9 cellular contexts compared by ENCODE assay signal in genomic region chr5:50968296-50969206, GRCh38.
A peak's percentile ranks its signal among the peaks of the same experiment; 100 is the strongest.
DNase-seq lines count a peak whose midpoint lies in the region; ATAC-seq lines count a peak whose summit lies in the region.
"Had no signal": no experiment of that assay in that cellular context is flagged by ENCODE, and none has a peak within 500 bp of the region (broad histone marks: within the 10 kb centered on the region; RNA-seq: fewer than 3 reads in every experiment).

No MANE protein-coding gene starts in this region.

- no peak overlapping the region for H3K9ac ChIP-seq in HUES64 (ENCODE audit: low read depth, low read length)

- H2AFZ ChIP-seq in ACC112 (ENCODE audit: low read length, unreplicated experiment) = peak overlapping the region; percentile 26

- H3K4me1 ChIP-seq in ACC112 (ENCODE audit: control insufficient read depth, insufficient read depth, low read length, unreplicated experiment) (peaks cover 4% of the 10 kb centered on the region), HUES64 (ENCODE audit: insufficient read depth, low read length) (peaks cover 40% of the 10 kb centered on the region)

- peaks cover 5% of the 10 kb centered on the region for H3K36me3 Mint-ChIP-seq in dendritic cell treated with granulocyte-macrophage colony-stimulating factor and Interleukin-4, amounts not matched to agents 40 ng/mL and 50 ng/mL, for 4 days (ENCODE audit: low read depth)
- peaks cover 8% of the 10 kb centered on the region for H3K36me3 Mint-ChIP-seq in natural killer cell treated with Interleukin-12 subunit alpha and Interleukin-12 subunit beta and Interleukin-15 and Interleukin-18, amount 100 ng/mL, for 72 hours

- H3K36me3 ChIP-seq in ACC112 (ENCODE audit: insufficient read depth, low read length) (no peaks in the 10 kb centered on the region), HUES64 (ENCODE audit: insufficient read depth, low read length) (no peaks in the 10 kb centered on the region)

- H3K27ac Mint-ChIP-seq in dendritic cell treated with granulocyte-macrophage colony-stimulating factor and Interleukin-4, amounts not matched to agents 40 ng/mL and 50 ng/mL, for 4 days = no peak overlapping the region
- no peak overlapping the region for H3K27ac Mint-ChIP-seq in natural killer cell treated with Interleukin-12 subunit alpha and Interleukin-12 subunit beta and Interleukin-15 and Interleukin-18, amount 100 ng/mL, for 72 hours

- H3K9me3 ChIP-seq in HUES64 (ENCODE audit: insufficient read depth, low read depth, low read length) = no peaks in the 10 kb centered on the region

- no peaks in the 10 kb centered on the region for H3K79me2 ChIP-seq in ACC112 (ENCODE audit: control insufficient read depth, insufficient read depth, low read length, unreplicated experiment)

- WGBS in HUES64 = 3% methylated on average over 26 of the region's 28 CpGs

- intact Hi-C loops in dendritic cell treated with granulocyte-macrophage colony-stimulating factor and Interleukin-4, amounts not matched to agents 40 ng/mL and 50 ng/mL, for 4 days (cut with micrococcal nuclease) = loop anchor here (10.0 kb wide), 1 partner anchor 1036 kb away; no protein-coding TSS in a partner anchor

- H3K4me3 ChIP-seq in ACC112 (ENCODE audit: low read depth, low read length) (peak overlapping the region; percentile 70), HUES64 (ENCODE audit: low read length) (peak overlapping the region; percentile 54)

- no peak for DNase-seq in natural killer cell treated with Interleukin-12 subunit alpha and Interleukin-12 subunit beta and Interleukin-15 and Interleukin-18, amount 100 ng/mL, for 72 hours (ENCODE audit: low spot score)
- DNase-seq in HT-29 (ENCODE audit: low spot score) = no peak
- DNase-seq in DMS153 (lab: John Stamatoyannopoulos, UW) = no peak
- no peak for DNase-seq in NCI-H446 treated with DMSO at 0.1 percent for 48 hours (lab: John Stamatoyannopoulos, UW)
- DNase-seq: NK-92 treated with Interleukin-12 subunit alpha and Interleukin-12 subunit beta, amount 100 ng/mL, for 24 hours had no signal

- H3K9me3 Mint-ChIP-seq in dendritic cell treated with granulocyte-macrophage colony-stimulating factor and Interleukin-4, amounts not matched to agents 40 ng/mL and 50 ng/mL, for 4 days = no peaks in the 10 kb centered on the region
- no peaks in the 10 kb centered on the region for H3K9me3 Mint-ChIP-seq in natural killer cell treated with Interleukin-12 subunit alpha and Interleukin-12 subunit beta and Interleukin-15 and Interleukin-18, amount 100 ng/mL, for 72 hours

- H3K27ac ChIP-seq in ACC112 (ENCODE audit: low read depth, low read length) (no peak overlapping the region), HUES64 (ENCODE audit: low read depth, low read length) (no peak overlapping the region)

- peak overlapping the region; percentile 88 for H3K4me3 Mint-ChIP-seq in dendritic cell treated with granulocyte-macrophage colony-stimulating factor and Interleukin-4, amounts not matched to agents 40 ng/mL and 50 ng/mL, for 4 days
- H3K4me3 Mint-ChIP-seq in natural killer cell treated with Interleukin-12 subunit alpha and Interleukin-12 subunit beta and Interleukin-15 and Interleukin-18, amount 100 ng/mL, for 72 hours = peak overlapping the region; percentile 47

- H3K27me3 ChIP-seq in ACC112 (ENCODE audit: insufficient read depth, low read length) = peaks cover 81% of the 10 kb centered on the region
- H3K27me3 ChIP-seq in HUES64 (ENCODE audit: insufficient read depth, low read length) = peaks cover 82% of the 10 kb centered on the region

- no peak for ATAC-seq in natural killer cell treated with Interleukin-12 subunit alpha and Interleukin-12 subunit beta and Interleukin-15 and Interleukin-18, amount 100 ng/mL, for 72 hours
- ATAC-seq in GM18868 (IDR thresholded peaks at IDR 0.05; ENCODE audit: unreplicated experiment) = no peak

- peaks cover 85% of the 10 kb centered on the region for H3K27me3 Mint-ChIP-seq in dendritic cell treated with granulocyte-macrophage colony-stimulating factor and Interleukin-4, amounts not matched to agents 40 ng/mL and 50 ng/mL, for 4 days
- peaks cover 56 to 85% of the 10 kb centered on the region in 2 donors for H3K27me3 Mint-ChIP-seq in natural killer cell treated with Interleukin-12 subunit alpha and Interleukin-12 subunit beta and Interleukin-15 and Interleukin-18, amount 100 ng/mL, for 72 hours

- peaks cover 55% of the 10 kb centered on the region for H3K4me1 Mint-ChIP-seq in dendritic cell treated with granulocyte-macrophage colony-stimulating factor and Interleukin-4, amounts not matched to agents 40 ng/mL and 50 ng/mL, for 4 days (ENCODE audit: low read depth)
- H3K4me1 Mint-ChIP-seq in natural killer cell treated with Interleukin-12 subunit alpha and Interleukin-12 subunit beta and Interleukin-15 and Interleukin-18, amount 100 ng/mL, for 72 hours (ENCODE audit: low read depth in 2 of 2) = peaks cover 23 to 31% of the 10 kb centered on the region in 2 donors
